ENCODE assay signal across 27 cellular contexts in genomic region chr4:37734989-37735388, GRCh38.
"Had no signal": no experiment of that assay in that cellular context is flagged by ENCODE, and none has a peak within 500 bp of the region (broad histone marks: within the 10 kb centered on the region; RNA-seq: fewer than 3 reads in every experiment).

No MANE protein-coding gene starts in this region.

- H3K36me3 ChIP-seq: colonic mucosa, esophagus muscularis mucosa, esophagus squamous epithelium, gastrocnemius medialis, gastroesophageal sphincter, heart left ventricle, heart right ventricle had no signal

- FAIRE-seq: colon, endometrium, endothelial cell of umbilical vein, frontal cortex had no signal

- H3K4me3 ChIP-seq: colonic mucosa, coronary artery, dorsolateral prefrontal cortex, esophagus muscularis mucosa, esophagus squamous epithelium, gastrocnemius medialis, gastroesophageal sphincter, heart left ventricle, heart right ventricle had no signal

- H3K9me3 ChIP-seq: colonic mucosa, esophagus muscularis mucosa, esophagus squamous epithelium, gastrocnemius medialis, gastroesophageal sphincter, heart left ventricle, heart right ventricle had no signal

- ATAC-seq: effector memory CD8-positive, alpha-beta T cell; esophagus mucosa; foreskin keratinocyte; gastrocnemius medialis; gastroesophageal sphincter had no signal

- H3K4me3 Mint-ChIP-seq: effector memory CD8-positive, alpha-beta T cell; endodermal cell had no signal

- H3K27ac Mint-ChIP-seq: endodermal cell had no signal

- DNase-seq: colonic mucosa; cortex of kidney; dermis blood vessel endothelial cell; dorsolateral prefrontal cortex; effector CD4-positive, alpha-beta T cell; effector CD8-positive, alpha-beta T cell; effector memory CD4-positive, alpha-beta T cell; effector memory CD8-positive, alpha-beta T cell; endodermal cell; erythroblast; esophagus squamous epithelium; foreskin fibroblast; foreskin keratinocyte; foreskin melanocyte; glutamatergic neuron; heart right ventricle had no signal

- H3K4me1 ChIP-seq: colonic mucosa, esophagus muscularis mucosa, esophagus squamous epithelium, gastrocnemius medialis, gastroesophageal sphincter had no signal

- H3K27ac ChIP-seq: colonic mucosa, dorsolateral prefrontal cortex, epithelial cell of prostate, esophagus muscularis mucosa, esophagus squamous epithelium, foreskin keratinocyte, gastrocnemius medialis, gastroesophageal sphincter, heart left ventricle, heart right ventricle had no signal

- H3K27me3 Mint-ChIP-seq: effector memory CD8-positive, alpha-beta T cell had no signal

- H3K27me3 ChIP-seq: colonic mucosa, dorsolateral prefrontal cortex, esophagus muscularis mucosa, esophagus squamous epithelium, foreskin keratinocyte, gastrocnemius medialis, gastroesophageal sphincter, heart left ventricle, heart right ventricle had no signal

- H3K9me3 Mint-ChIP-seq: effector memory CD8-positive, alpha-beta T cell; endodermal cell had no signal
